Comparison of ENCODE assay signal across 22 cellular contexts in genomic region chr7:22339725-22340390, GRCh38. TPM values are rescaled to one million over a fixed set of nuclear protein-coding genes. Genes with fewer than 3 reads are reported as not detected.
"Had no signal": no experiment of that assay in that cellular context is flagged by ENCODE, and none has a peak within 500 bp of the region (broad histone marks: within the 10 kb centered on the region; RNA-seq: fewer than 3 reads in every experiment).

No MANE protein-coding gene starts in this region.

- DNase-seq: activated B cell treated with CpG ODN at 0.5 μM for 24 hours; activated CD4-positive, alpha-beta memory T cell treated with anti-CD3 and anti-CD28 coated beads for 36 hours; activated CD4-positive, alpha-beta T cell treated with anti-CD3 and anti-CD28 coated beads for 4 hours; activated naive CD4-positive, alpha-beta T cell; activated naive CD8-positive, alpha-beta T cell treated with anti-CD3 and anti-CD28 coated beads for 36 hours; activated T-cell treated with anti-CD3 and anti-CD28 coated beads, Interleukin-2, amount 50 U/mL, for 1 hour; amniotic stem cell; effector memory CD8-positive, alpha-beta T cell; left cardiac atrium; lower lobe of right lung; posterior cingulate gyrus; spleen; stimulated activated CD4-positive, alpha-beta T cell treated with anti-CD3 and anti-CD28 coated beads, Interleukin-4, amount 100 ng/mL, for 4 hours; stimulated activated naive B cell treated with anti-CD40 and anti-IgM and Interleukin-4, amounts not matched to agents 10 μg/mL and 1 μg/mL and 100 μg/mL, for 72 hours; upper lobe of left lung had no signal

- H3K27me3 Mint-ChIP-seq: activated B cell treated with CpG ODN at 0.5 μM for 24 hours; stimulated activated naive B cell treated with anti-CD40 and anti-IgM and Interleukin-4, amounts not matched to agents 10 μg/mL and 1 μg/mL and 100 μg/mL, for 72 hours had no signal

- H3K27ac ChIP-seq: cardiac muscle cell, lower lobe of right lung, neutrophil, spleen, thoracic aorta had no signal

- H3K4me1 ChIP-seq: lower lobe of right lung had no signal

- H3K4me3 ChIP-seq: cardiac muscle cell, lower lobe of right lung, spleen, thoracic aorta, upper lobe of left lung had no signal

- ATAC-seq: activated T-helper 17 cell treated with anti-CD3 and anti-CD28 coated beads, Interleukin-2, amount 50 U/mL, for 72 hours; effector memory CD8-positive, alpha-beta T cell; left cardiac atrium; natural killer cell treated with Interleukin-12 subunit alpha and Interleukin-12 subunit beta and Interleukin-15 and Interleukin-18, amount 100 ng/mL, for 72 hours; stimulated activated naive B cell treated with anti-CD40 and anti-IgM and Interleukin-4, amounts not matched to agents 10 μg/mL and 1 μg/mL and 100 μg/mL, for 72 hours had no signal

- H3K36me3 Mint-ChIP-seq: activated CD4-positive, alpha-beta memory T cell treated with anti-CD3 and anti-CD28 coated beads for 36 hours; activated naive CD8-positive, alpha-beta T cell treated with anti-CD3 and anti-CD28 coated beads for 36 hours; natural killer cell treated with Interleukin-12 subunit alpha and Interleukin-12 subunit beta and Interleukin-15 and Interleukin-18, amount 100 ng/mL, for 72 hours had no signal

- FAIRE-seq: islet of Langerhans, TTC549 had no signal

- H3K9me3 ChIP-seq: lower lobe of right lung, neutrophil, spleen, thoracic aorta, upper lobe of left lung had no signal

- H3K9me3 Mint-ChIP-seq: activated B cell treated with CpG ODN at 0.5 μM for 24 hours; activated CD4-positive, alpha-beta memory T cell treated with anti-CD3 and anti-CD28 coated beads for 36 hours; activated T-helper 17 cell treated with anti-CD3 and anti-CD28 coated beads, Interleukin-2, amount 50 U/mL, for 72 hours; effector memory CD8-positive, alpha-beta T cell had no signal

- H3K4me3 Mint-ChIP-seq: activated B cell treated with CpG ODN at 0.5 μM for 24 hours; activated CD4-positive, alpha-beta memory T cell treated with anti-CD3 and anti-CD28 coated beads for 36 hours; activated naive CD8-positive, alpha-beta T cell treated with anti-CD3 and anti-CD28 coated beads for 36 hours; activated T-helper 17 cell treated with anti-CD3 and anti-CD28 coated beads, Interleukin-2, amount 50 U/mL, for 72 hours; effector memory CD8-positive, alpha-beta T cell; natural killer cell treated with Interleukin-12 subunit alpha and Interleukin-12 subunit beta and Interleukin-15 and Interleukin-18, amount 100 ng/mL, for 72 hours; stimulated activated naive B cell treated with anti-CD40 and anti-IgM and Interleukin-4, amounts not matched to agents 10 μg/mL and 1 μg/mL and 100 μg/mL, for 72 hours had no signal

- H3K4me1 Mint-ChIP-seq: activated naive CD8-positive, alpha-beta T cell treated with anti-CD3 and anti-CD28 coated beads for 36 hours; activated T-helper 17 cell treated with anti-CD3 and anti-CD28 coated beads, Interleukin-2, amount 50 U/mL, for 72 hours had no signal

- H3K36me3 ChIP-seq: cardiac muscle cell, lower lobe of right lung, neutrophil, spleen, thoracic aorta, upper lobe of left lung had no signal

- H3K27me3 ChIP-seq: cardiac muscle cell, neutrophil, spleen, upper lobe of left lung had no signal

- H3K27ac Mint-ChIP-seq: activated B cell treated with CpG ODN at 0.5 μM for 24 hours; activated CD4-positive, alpha-beta memory T cell treated with anti-CD3 and anti-CD28 coated beads for 36 hours; activated naive CD8-positive, alpha-beta T cell treated with anti-CD3 and anti-CD28 coated beads for 36 hours; activated T-helper 17 cell treated with anti-CD3 and anti-CD28 coated beads, Interleukin-2, amount 50 U/mL, for 72 hours; effector memory CD8-positive, alpha-beta T cell; natural killer cell treated with Interleukin-12 subunit alpha and Interleukin-12 subunit beta and Interleukin-15 and Interleukin-18, amount 100 ng/mL, for 72 hours; stimulated activated naive B cell treated with anti-CD40 and anti-IgM and Interleukin-4, amounts not matched to agents 10 μg/mL and 1 μg/mL and 100 μg/mL, for 72 hours had no signal

RNA-seq across cellular contexts. Expression of gene RAPGEF5, which starts 17.1 kb away (rescaled TPM):
- polyA plus RNA-seq: cardiac muscle cell had no signal
